In the genomic region with DNA sequence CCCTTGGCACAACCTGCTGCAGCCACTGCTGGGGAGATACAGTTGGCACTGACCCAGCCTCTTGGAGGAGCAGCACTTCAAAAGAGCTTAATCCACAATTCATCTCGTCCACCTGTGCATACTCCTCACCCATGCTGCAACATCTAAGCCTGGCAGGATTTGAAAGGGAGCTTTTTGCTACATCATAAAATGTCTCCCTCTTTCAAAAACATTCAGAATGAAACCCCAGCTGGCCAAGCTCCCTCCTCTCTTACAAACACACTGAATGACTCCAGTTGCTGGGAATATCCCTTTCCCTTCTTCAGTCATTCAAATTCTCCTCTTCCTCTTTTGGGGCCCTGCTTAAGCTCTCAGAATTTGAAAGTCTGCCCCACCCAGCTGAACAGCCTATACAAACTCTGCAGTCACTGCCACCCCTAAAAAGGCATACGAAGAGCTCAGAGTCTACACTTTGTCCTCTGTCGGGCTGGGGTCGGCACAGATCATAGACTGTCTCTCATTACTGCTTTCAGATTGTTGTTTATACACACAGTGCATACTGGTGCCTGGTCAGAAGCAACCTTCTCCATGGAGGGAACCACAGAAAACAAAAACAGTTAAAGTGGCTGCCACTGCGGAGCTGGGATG, we compare ENCODE assay signal across 9 cellular contexts. TPM values are rescaled to one million over a fixed set of nuclear protein-coding genes. Genes with fewer than 3 reads are reported as not detected.
A peak's percentile ranks its signal among the peaks of the same experiment; 100 is the strongest.
DNase-seq lines count a peak whose midpoint lies in the region; ATAC-seq and TF ChIP-seq lines count a peak whose summit lies in the region.
"Had no signal": no experiment of that assay in that cellular context is flagged by ENCODE, and none has a peak within 500 bp of the region (broad histone marks: within the 10 kb centered on the region; RNA-seq: fewer than 3 reads in every experiment).

No MANE protein-coding gene starts in this region.

- TF ChIP-seq CTCF in AG04450 (IDR thresholded peaks at IDR 0.05; ENCODE audit: low read depth, low read length) (no peak), omental fat pad (IDR thresholded peaks at IDR 0.05) (no peak)

- H3K9me3 ChIP-seq in AG04450 (ENCODE audit: control insufficient read depth, insufficient read depth, low read length) = no peaks in the 10 kb centered on the region
- no peaks in the 10 kb centered on the region for H3K9me3 ChIP-seq in effector memory CD4-positive, alpha-beta T cell (ENCODE audit: control insufficient read depth, low read length)
- H3K9me3 ChIP-seq: adrenal gland had no signal

- H3K4me3 ChIP-seq in AG04450 (ENCODE audit: low read depth, low read length) = no peak overlapping the region
- no peak overlapping the region for H3K4me3 ChIP-seq in effector memory CD4-positive, alpha-beta T cell (ENCODE audit: insufficient read depth, low read depth, low read length, poor library complexity, severe bottlenecking)
- H3K4me3 ChIP-seq: adrenal gland had no signal

- POLR2A ChIA-PET in AG04450 (lab: Yijun Ruan, JAX) = no interaction called here

- DNase-seq in AG04450 (ENCODE audit: low read depth, low spot score) = no peak
- DNase-seq in NCI-H2196 (lab: John Stamatoyannopoulos, UW; ENCODE audit: unreplicated experiment) = peak; percentile 47
- no peak for DNase-seq in omental fat pad (ENCODE audit: low spot score)
- no peak for DNase-seq in effector memory CD4-positive, alpha-beta T cell
- DNase-seq in stimulated activated CD4-positive, alpha-beta T cell treated with anti-CD3 and anti-CD28 coated beads, Interleukin-4, amount 100 ng/mL, for 1 hour = no peak

- H3K4me1 ChIP-seq in effector memory CD4-positive, alpha-beta T cell (ENCODE audit: control insufficient read depth, insufficient read depth, low read length, poor library complexity, severe bottlenecking) = no peaks in the 10 kb centered on the region

- CTCF ChIA-PET in AG04450 (lab: Charles Lee) = interaction anchor here (1.0 to 5.1 kb wide), 4 partner anchors 7 to 62 kb away, joined by 4 to 32 read pairs (median 6); a partner anchor contains a TSS

- H3K27ac ChIP-seq in AG04450 (ENCODE audit: low read depth, low read length) = peak overlapping the region; percentile 92
- no peak overlapping the region for H3K27ac ChIP-seq in effector memory CD4-positive, alpha-beta T cell (ENCODE audit: insufficient read depth, low read length, poor library complexity, severe bottlenecking)

- no peaks in the 10 kb centered on the region for H3K27me3 ChIP-seq in AG04450 (ENCODE audit: control insufficient read depth, insufficient read depth, low read length)
- H3K27me3 ChIP-seq in effector memory CD4-positive, alpha-beta T cell (replicated peaks; ENCODE audit: control insufficient read depth, insufficient read depth, low read length, poor library complexity, severe bottlenecking) = no peaks in the 10 kb centered on the region
- H3K27me3 ChIP-seq: adrenal gland had no signal

- ATAC-seq in GM19023 (IDR thresholded peaks at IDR 0.05; ENCODE audit: unreplicated experiment) (peak; percentile 76), esophagus mucosa (peak; percentile 64), HG02970 (IDR thresholded peaks at IDR 0.05; ENCODE audit: low FRiP score, unreplicated experiment) (no peak), omental fat pad (ENCODE audit: low FRiP score) (no peak)

- H3K36me3 ChIP-seq in effector memory CD4-positive, alpha-beta T cell (ENCODE audit: control insufficient read depth, insufficient read depth, low read length) = peaks cover 27% of the 10 kb centered on the region

RNA-seq across cellular contexts. Expression of a gene that starts 8.8 kb away (rescaled TPM):
- 87.5 and 92.9 TPM in 2 replicates for polyA plus RNA-seq in AG04450 (2011; rRNA removed)
- 52.5 and 55.2 TPM in 2 replicates for polyA minus RNA-seq in AG04450 (2011; rRNA and poly(A)+ RNA removed)
- total RNA-seq in esophagus mucosa (14.3 TPM), omental fat pad (10 to 100 TPM; 31.3 to 53.1 (median 41.2) TPM)

RNA-seq across cellular contexts. Expression of a gene that starts 27.5 kb away (rescaled TPM):
- polyA plus RNA-seq in AG04450 (2011; rRNA removed) = 218 and 262 TPM in 2 replicates
- 141 and 160 TPM in 2 replicates for polyA minus RNA-seq in AG04450 (2011; rRNA and poly(A)+ RNA removed)
- total RNA-seq in esophagus mucosa = 154 TPM
- total RNA-seq in omental fat pad = 100 to 1,000 TPM in 3 of 4 donors, 10 to 100 TPM in 1; 83.4 to 182 (median 150) TPM

Comparison
In these comparisons a context has a peak if more than half of its experiments do, and no peak if none do; other contexts are left out.
1. ATAC-seq: peak in GM19023 (single experiment) and esophagus mucosa (single experiment); none in HG02970 (single experiment) and omental fat pad (single experiment).